In genomic region chr4:56217383-56217890, GRCh38 we compare ENCODE assay signal across 12 cellular contexts.
"Had no signal": no experiment of that assay in that cellular context is flagged by ENCODE, and none has a peak within 500 bp of the region (broad histone marks: within the 10 kb centered on the region; RNA-seq: fewer than 3 reads in every experiment).

No MANE protein-coding gene starts in this region.

- H3K9me3 ChIP-seq: ascending aorta, heart left ventricle, thoracic aorta had no signal

- H3K4me3 Mint-ChIP-seq: activated CD8-positive, alpha-beta T cell treated with anti-CD3 and anti-CD28 coated beads, Interleukin-2, amount 10 ng/mL, durations not matched to agents 7 days and 5 days; activated naive CD8-positive, alpha-beta T cell treated with anti-CD3 and anti-CD28 coated beads, Interleukin-2, amount 50 U/mL, for 24 hours; stimulated activated naive CD8-positive, alpha-beta T cell treated with anti-CD3 and anti-CD28 coated beads, Interleukin-15, amount 100 ng/mL, for 72 hours had no signal

- DNase-seq: activated CD4-positive, alpha-beta T cell treated with anti-CD3 and anti-CD28 coated beads for 48 hours; activated CD8-positive, alpha-beta memory T cell treated with anti-CD3 and anti-CD28 coated beads, Interleukin-2, amount 50 U/mL, for 48 hours; activated CD8-positive, alpha-beta T cell treated with anti-CD3 and anti-CD28 coated beads, Interleukin-2, amount 10 ng/mL, durations not matched to agents 7 days and 5 days; activated naive CD4-positive, alpha-beta T cell; activated naive CD8-positive, alpha-beta T cell treated with anti-CD3 and anti-CD28 coated beads, Interleukin-2, amount 50 U/mL, for 24 hours; foreskin melanocyte; heart left ventricle; stimulated activated CD4-positive, alpha-beta T cell treated with anti-CD3 and anti-CD28 coated beads, Interleukin-15, amount 100 ng/mL, for 24 hours; stimulated activated CD4-positive, alpha-beta T cell treated with anti-CD3 and anti-CD28 coated beads, Interleukin-4, amount 100 ng/mL, for 24 hours; stimulated activated naive CD8-positive, alpha-beta T cell treated with anti-CD3 and anti-CD28 coated beads, Interleukin-15, amount 100 ng/mL, for 72 hours had no signal

- H3K9me3 Mint-ChIP-seq: stimulated activated naive CD8-positive, alpha-beta T cell treated with anti-CD3 and anti-CD28 coated beads, Interleukin-15, amount 100 ng/mL, for 72 hours had no signal

- H3K36me3 ChIP-seq: ascending aorta, heart left ventricle, thoracic aorta had no signal

- H3K27ac Mint-ChIP-seq: activated CD8-positive, alpha-beta T cell treated with anti-CD3 and anti-CD28 coated beads, Interleukin-2, amount 10 ng/mL, durations not matched to agents 7 days and 5 days; activated naive CD8-positive, alpha-beta T cell treated with anti-CD3 and anti-CD28 coated beads, Interleukin-2, amount 50 U/mL, for 24 hours; stimulated activated naive CD8-positive, alpha-beta T cell treated with anti-CD3 and anti-CD28 coated beads, Interleukin-15, amount 100 ng/mL, for 72 hours had no signal

- H3K27me3 ChIP-seq: ascending aorta, heart left ventricle had no signal

- H3K4me1 ChIP-seq: ascending aorta, heart left ventricle had no signal

- H3K4me3 ChIP-seq: ascending aorta, heart left ventricle, thoracic aorta had no signal

- ATAC-seq: activated CD8-positive, alpha-beta T cell treated with anti-CD3 and anti-CD28 coated beads, Interleukin-2, amount 10 ng/mL, durations not matched to agents 7 days and 5 days; activated naive CD8-positive, alpha-beta T cell treated with anti-CD3 and anti-CD28 coated beads, Interleukin-2, amount 50 U/mL, for 24 hours; heart left ventricle; stimulated activated naive CD8-positive, alpha-beta T cell treated with anti-CD3 and anti-CD28 coated beads, Interleukin-15, amount 100 ng/mL, for 72 hours had no signal

- H3K4me1 Mint-ChIP-seq: activated naive CD8-positive, alpha-beta T cell treated with anti-CD3 and anti-CD28 coated beads, Interleukin-2, amount 50 U/mL, for 24 hours; stimulated activated naive CD8-positive, alpha-beta T cell treated with anti-CD3 and anti-CD28 coated beads, Interleukin-15, amount 100 ng/mL, for 72 hours had no signal

- H3K27ac ChIP-seq: ascending aorta, heart left ventricle, thoracic aorta had no signal
